In genomic region chr12:31303466-31303865, GRCh38 we compare ENCODE assay signal across 20 cellular contexts.
"Had no signal": no experiment of that assay in that cellular context is flagged by ENCODE, and none has a peak within 500 bp of the region (broad histone marks: within the 10 kb centered on the region; RNA-seq: fewer than 3 reads in every experiment).

No MANE protein-coding gene starts in this region.

- H3K27ac ChIP-seq: body of pancreas, colonic mucosa, esophagus squamous epithelium, left ventricle myocardium inferior, prostate gland, skin epidermis, testis had no signal

- H3K9me3 ChIP-seq: body of pancreas, colonic mucosa, esophagus squamous epithelium, left ventricle myocardium inferior, prostate gland, SK-N-SH, testis had no signal

- ATAC-seq: body of pancreas; right cardiac atrium; stimulated activated naive CD8-positive, alpha-beta T cell treated with anti-CD3 and anti-CD28 coated beads, Interleukin-15, Interleukin-2, amounts not matched to agents 100 U/mL and 50 U/mL, for 24 hours; T-cell had no signal

- H3K9ac ChIP-seq: SK-N-SH had no signal

- H3K27me3 ChIP-seq: body of pancreas, colonic mucosa, esophagus squamous epithelium, testis had no signal

- DNase-seq: activated CD4-positive, alpha-beta T cell treated with anti-CD3 and anti-CD28 coated beads for 4 hours; activated naive CD4-positive, alpha-beta T cell treated with anti-CD3 and anti-CD28 coated beads, Interleukin-2, amount 50 U/mL, for 16 hours; amygdala; body of pancreas; caudate nucleus; colonic mucosa; esophagus squamous epithelium; hypothalamus; left ventricle myocardium inferior; right cardiac atrium; SK-N-SH; stimulated activated CD4-positive, alpha-beta T cell treated with anti-CD3 and anti-CD28 coated beads, Interleukin-15, amount 100 ng/mL, for 24 hours; stimulated activated CD4-positive, alpha-beta T cell treated with anti-CD3 and anti-CD28 coated beads, Interleukin-4, amount 100 ng/mL, for 1 hour; stimulated activated naive CD8-positive, alpha-beta T cell treated with anti-CD3 and anti-CD28 coated beads, Interleukin-15, Interleukin-2, amounts not matched to agents 100 U/mL and 50 U/mL, for 24 hours; T-cell; testis; WERI-Rb-1 had no signal

- H3K9me3 Mint-ChIP-seq: T-cell had no signal

- H3K4me3 Mint-ChIP-seq: nephron, T-cell had no signal

- H3K4me2 ChIP-seq: SK-N-SH had no signal

- H3K27ac Mint-ChIP-seq: T-cell had no signal

- H3K4me1 ChIP-seq: colonic mucosa, esophagus squamous epithelium, left ventricle myocardium inferior, prostate gland, testis had no signal

- H3K27me3 Mint-ChIP-seq: T-cell had no signal
